In the genomic region with DNA sequence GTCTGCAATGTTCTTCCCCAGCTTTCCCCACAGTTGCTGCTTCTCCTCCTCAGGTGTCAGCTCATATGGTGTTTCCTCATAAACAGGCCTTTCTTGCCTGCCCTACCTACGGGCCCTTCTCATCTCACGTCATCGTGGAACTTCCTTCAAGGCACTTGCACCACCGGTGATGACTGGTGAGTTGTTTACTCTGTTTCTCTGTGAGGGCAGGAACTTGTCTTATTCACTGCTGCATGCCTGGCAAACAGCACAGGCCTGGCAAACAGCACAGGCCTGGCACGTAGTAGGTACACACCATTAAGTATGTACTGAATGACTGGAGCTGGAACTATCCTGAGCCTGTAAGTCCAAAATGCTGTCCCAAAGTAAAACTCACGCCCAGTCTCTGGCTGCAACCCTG, we compare ENCODE assay signal across 1 cellular context.
TF ChIP-seq lines count a peak whose summit lies in the region.

No MANE protein-coding gene starts in this region.

TF ChIP-seq in K562, 482 proteins besides CTCF, POLR2A, EP300 and RAD21:
- TF ChIP-seq ZKSCAN1 (IDR thresholded peaks at IDR 0.05; ENCODE audit: low read depth, low read length), result peak; percentile 70
- TF ChIP-seq, protein P1, sequence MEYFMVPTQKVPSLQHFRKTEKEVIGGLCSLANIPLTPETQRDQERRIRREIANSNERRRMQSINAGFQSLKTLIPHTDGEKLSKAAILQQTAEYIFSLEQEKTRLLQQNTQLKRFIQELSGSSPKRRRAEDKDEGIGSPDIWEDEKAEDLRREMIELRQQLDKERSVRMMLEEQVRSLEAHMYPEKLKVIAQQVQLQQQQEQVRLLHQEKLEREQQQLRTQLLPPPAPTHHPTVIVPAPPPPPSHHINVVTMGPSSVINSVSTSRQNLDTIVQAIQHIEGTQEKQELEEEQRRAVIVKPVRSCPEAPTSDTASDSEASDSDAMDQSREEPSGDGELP (CRISPR knock-in tag; IDR thresholded peaks at IDR 0.05; ENCODE audit: borderline replicate concordance), result no peak
- TF ChIP-seq NFIC (IDR thresholded peaks at IDR 0.05), result no peak
